ENCODE assay signal across 9 cellular contexts in the genomic region with DNA sequence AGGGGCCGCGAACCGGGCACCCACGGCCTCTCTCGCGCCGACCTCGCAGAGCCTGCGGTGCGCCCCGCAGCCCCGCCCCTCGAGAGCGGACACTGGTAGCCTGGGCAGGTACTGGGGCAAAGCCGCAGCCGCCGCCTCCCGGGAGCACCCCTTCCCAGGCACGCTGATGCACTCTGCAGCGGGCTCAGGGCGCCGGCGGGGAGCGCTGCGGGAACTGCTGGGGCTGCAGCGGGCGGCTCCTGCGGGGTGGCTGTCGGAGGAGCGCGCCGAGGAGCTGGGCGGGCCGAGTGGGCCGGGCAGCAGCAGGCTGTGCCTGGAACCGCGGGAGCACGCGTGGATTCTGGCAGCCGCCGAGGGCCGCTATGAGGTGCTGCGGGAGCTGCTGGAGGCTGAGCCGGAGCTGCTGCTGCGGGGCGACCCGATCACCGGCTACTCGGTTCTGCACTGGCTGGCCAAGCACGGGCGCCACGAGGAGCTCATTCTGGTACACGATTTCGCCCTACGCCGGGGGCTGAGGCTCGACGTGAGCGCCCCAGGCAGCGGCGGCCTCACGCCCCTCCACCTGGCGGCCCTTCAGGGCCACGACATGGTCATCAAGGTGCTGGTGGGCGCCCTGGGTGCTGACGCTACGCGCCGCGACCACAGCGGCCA. TPM values are rescaled to one million over a fixed set of nuclear protein-coding genes. Genes with fewer than 3 reads are reported as not detected.
DNase-seq lines count a peak whose midpoint lies in the region; ATAC-seq and TF ChIP-seq lines count a peak whose summit lies in the region.
"Had no signal": no experiment of that assay in that cellular context is flagged by ENCODE, and none has a peak within 500 bp of the region (broad histone marks: within the 10 kb centered on the region; RNA-seq: fewer than 3 reads in every experiment).

No MANE protein-coding gene starts in this region.

- CTCF ChIA-PET in activated B cell treated with CpG ODN at 0.5 μM for 24 hours (lab: Charles Lee): interaction anchor here (0.9 to 1.6 kb wide), 3 partner anchors 21 to 112 kb away, joined by 3 to 6 read pairs (median 6); a partner anchor contains a TSS

- DNase-seq in NCI-H1417 (lab: John Stamatoyannopoulos, UW) (peak in 2 of 3 experiments; percentile 34 to 43), NCI-H1417 treated with DMSO at 0.1 percent for 48 hours (lab: John Stamatoyannopoulos, UW) (no peak), activated B cell treated with CpG ODN at 0.5 μM for 24 hours (peak; percentile 34), naive B cell (peak; percentile 27), NCI-H446 (lab: John Stamatoyannopoulos, UW) (no peak), NCI-H128 (lab: John Stamatoyannopoulos, UW; ENCODE audit: unreplicated experiment) (no peak)
- DNase-seq in effector memory CD4-positive, alpha-beta T cell: peak; percentile 4 to 29 (median 11)
- DNase-seq: DND-41 had no signal

- peak overlapping the region; percentile 82 for H3K4me3 Mint-ChIP-seq in activated B cell treated with CpG ODN at 0.5 μM for 24 hours
- peak overlapping the region; percentile 78 to 98 (median 90) for H3K4me3 Mint-ChIP-seq in naive B cell

- no peak for TF ChIP-seq CTCF in activated B cell treated with CpG ODN at 0.5 μM for 24 hours (IDR thresholded peaks at IDR 0.05)

- H3K4me1 Mint-ChIP-seq in activated B cell treated with CpG ODN at 0.5 μM for 24 hours (peaks cover 74% of the 10 kb centered on the region), naive B cell (peaks cover 56 to 76% (median 65%) of the 10 kb centered on the region in 3 donors)

- no peaks in the 10 kb centered on the region for H3K27me3 ChIP-seq in effector memory CD4-positive, alpha-beta T cell (replicated peaks; ENCODE audit: control insufficient read depth, insufficient read depth, low read length, poor library complexity, severe bottlenecking)

- H3K27me3 Mint-ChIP-seq in activated B cell treated with CpG ODN at 0.5 μM for 24 hours (no peaks in the 10 kb centered on the region), naive B cell (peaks cover 0 to 11% (median 0%) of the 10 kb centered on the region in 3 donors)

- intact Hi-C loops in activated B cell treated with CpG ODN at 0.5 μM for 24 hours (cut with micrococcal nuclease): no loop called here

- no peaks in the 10 kb centered on the region for H3K36me3 Mint-ChIP-seq in activated B cell treated with CpG ODN at 0.5 μM for 24 hours (ENCODE audit: low read depth)
- H3K36me3 Mint-ChIP-seq in naive B cell: no peaks in the 10 kb centered on the region

- peak; percentile 5 for ATAC-seq in activated B cell treated with CpG ODN at 0.5 μM for 24 hours (ENCODE audit: low read depth)
- ATAC-seq in naive B cell (ENCODE audit: low read depth in 2 of 2): peak; percentile 16 to 32
- no peak for ATAC-seq in HG03378 (IDR thresholded peaks at IDR 0.05; ENCODE audit: unreplicated experiment)

- H3K4me3 ChIP-seq in effector memory CD4-positive, alpha-beta T cell (ENCODE audit: insufficient read depth, low read depth, low read length, poor library complexity, severe bottlenecking): peak overlapping the region; percentile 64

- no peaks in the 10 kb centered on the region for H3K9me3 ChIP-seq in effector memory CD4-positive, alpha-beta T cell (ENCODE audit: control insufficient read depth, low read length)

- H3K9me3 Mint-ChIP-seq in activated B cell treated with CpG ODN at 0.5 μM for 24 hours: no peaks in the 10 kb centered on the region
- peaks cover 0 to 2% (median 0%) of the 10 kb centered on the region in 7 donors for H3K9me3 Mint-ChIP-seq in naive B cell

- peak overlapping the region; percentile 61 for H3K27ac ChIP-seq in effector memory CD4-positive, alpha-beta T cell (ENCODE audit: insufficient read depth, low read length, poor library complexity, severe bottlenecking)

- POLR2A ChIA-PET in activated B cell treated with CpG ODN at 0.5 μM for 24 hours (lab: Charles Lee): interaction anchor here (0.6 to 5.7 kb wide), 13 partner anchors 10 to 185 kb away, joined by 3 to 27 read pairs (median 6); a partner anchor contains a TSS

- peaks cover 32% of the 10 kb centered on the region for H3K4me1 ChIP-seq in effector memory CD4-positive, alpha-beta T cell (ENCODE audit: control insufficient read depth, insufficient read depth, low read length, poor library complexity, severe bottlenecking)

- H3K27ac Mint-ChIP-seq in activated B cell treated with CpG ODN at 0.5 μM for 24 hours (peak overlapping the region; percentile 86), naive B cell (peak overlapping the region in 3 of 6 donors; percentile 74 to 90 (median 83))

- no peaks in the 10 kb centered on the region for H3K36me3 ChIP-seq in effector memory CD4-positive, alpha-beta T cell (ENCODE audit: control insufficient read depth, insufficient read depth, low read length)

RNA-seq across cellular contexts. Expression of a gene that starts 0.4 kb away (rescaled TPM):
- total RNA-seq in activated B cell treated with CpG ODN at 0.5 μM for 24 hours: 9.7 and 9.9 TPM in 2 replicates
- polyA plus RNA-seq in naive B cell (ENCODE audit: low read depth in 6 of 6): 10 to 100 TPM in 2 of 6 donors, 1 to 10 TPM in 4; 1.7 to 21.9 (median 8.7) TPM

RNA-seq across cellular contexts. Expression of a gene that starts 32.6 kb away (rescaled TPM):
- 3,684 and 4,270 TPM in 2 replicates for total RNA-seq in activated B cell treated with CpG ODN at 0.5 μM for 24 hours
- polyA plus RNA-seq in naive B cell (ENCODE audit: low read depth in 6 of 6): 1,000 to 10,000 TPM; 3,399 to 4,973 (median 4,743) TPM

Comparison
In these comparisons a context has a peak if more than half of its experiments do, and no peak if none do; other contexts are left out.
1. DNase-seq: peak in NCI-H1417 (2 of 3), activated B cell treated with CpG ODN at 0.5 μM for 24 hours (single experiment), effector memory CD4-positive, alpha-beta T cell (3 of 3) and naive B cell (single experiment); none in NCI-H1417 treated with DMSO at 0.1 percent for 48 hours (single experiment), NCI-H446 (0 of 2) and NCI-H128 (single experiment).